Comparison of ENCODE assay signal across 1 cellular context in the genomic region with DNA sequence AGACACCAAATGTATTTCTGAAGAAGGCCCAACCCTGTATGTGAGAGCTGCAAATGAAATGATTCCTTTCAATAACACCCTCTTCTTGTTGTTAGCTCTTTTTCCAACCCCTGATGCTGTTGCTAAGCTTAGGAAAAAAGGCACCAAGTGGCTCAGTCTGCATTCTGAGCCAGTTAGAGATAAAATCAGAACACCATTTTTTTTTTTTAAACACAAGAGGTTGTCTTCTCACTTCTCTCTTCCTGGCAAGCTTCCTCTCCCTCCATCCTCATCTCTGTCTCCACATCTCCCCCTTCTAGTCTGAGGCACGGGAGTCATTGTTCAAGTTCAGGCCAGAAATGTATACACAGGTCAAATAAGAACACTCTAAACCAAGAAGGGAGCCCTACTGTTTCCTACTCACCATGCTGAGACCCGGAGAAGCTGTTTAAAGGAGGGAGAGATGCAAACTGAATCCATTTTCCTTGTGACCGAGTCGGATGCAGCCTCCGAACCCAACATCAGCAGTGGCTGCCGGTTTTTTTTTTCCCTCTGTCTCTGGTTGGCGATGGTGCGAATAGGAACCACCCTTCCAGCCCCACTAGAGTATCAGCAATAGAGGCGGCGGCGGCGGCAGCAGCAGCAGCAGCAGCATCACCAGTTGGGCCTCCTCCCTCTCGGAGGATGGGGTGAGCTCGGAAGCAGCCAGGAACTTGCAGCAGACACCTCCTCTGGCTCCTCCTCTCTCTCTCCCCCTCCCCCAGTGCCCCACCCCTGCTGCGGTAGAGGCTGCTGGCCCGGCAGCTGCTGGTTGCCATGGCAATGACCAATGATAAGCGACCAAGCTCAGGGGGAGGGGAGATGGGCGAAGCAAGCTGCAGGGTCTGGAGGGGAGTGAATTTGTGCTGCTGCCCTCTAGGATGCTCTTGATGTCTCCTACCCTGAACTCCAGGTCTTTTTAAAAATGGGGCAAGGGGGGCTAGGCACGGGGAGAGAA.
TF ChIP-seq lines count a peak whose summit lies in the region.

TSS of gene JAKMIP2 (minus strand) at position 676 of the 976 bp plus-strand sequence. CDS start 110,922 bp downstream, outside the sequence.

TF ChIP-seq in SK-N-SH, 30 proteins besides CTCF, POLR2A, EP300 and RAD21 (continued from another document):
- TF ChIP-seq IRF3 (IDR thresholded peaks at IDR 0.05; ENCODE audit: low read depth, low read length): no peak
- TF ChIP-seq GABPA (IDR thresholded peaks at IDR 0.05; ENCODE audit: low read depth): no peak
- TF ChIP-seq SIN3A (IDR thresholded peaks at IDR 0.05; ENCODE audit: borderline replicate concordance, low read depth, low read length): peak; percentile 19; the same call in 1 of the 2 replicates
- TF ChIP-seq GATA2 (CRISPR knock-in tag; IDR thresholded peaks at IDR 0.05): peak; percentile 47; the same call in 1 of the 2 replicates
- TF ChIP-seq YY1 (IDR thresholded peaks at IDR 0.05; ENCODE audit: low read depth): no peak
- no peak for TF ChIP-seq TEAD4 (IDR thresholded peaks at IDR 0.05; ENCODE audit: borderline replicate concordance, insufficient read depth)
- no peak for TF ChIP-seq MEF2A (IDR thresholded peaks at IDR 0.05; ENCODE audit: borderline replicate concordance, low read depth)
- no peak for TF ChIP-seq NFIC (IDR thresholded peaks at IDR 0.05; ENCODE audit: borderline replicate concordance)
- TF ChIP-seq EZH2phosphoT487 (IDR thresholded peaks at IDR 0.05; ENCODE audit: borderline replicate concordance, low read depth): no peak
- TF ChIP-seq RFX5 (IDR thresholded peaks at IDR 0.05; ENCODE audit: low read length): peak; percentile 61; the same call in 1 of the 2 replicates
- peak; percentile 25; the same call in 1 of the 2 replicates for TF ChIP-seq RCOR1 (IDR thresholded peaks at IDR 0.05; ENCODE audit: low read length)
- no peak for TF ChIP-seq NRF1 (IDR thresholded peaks at IDR 0.05; ENCODE audit: low read depth, low read length)
- no peak for TF ChIP-seq MAX (IDR thresholded peaks at IDR 0.05; ENCODE audit: low read depth)
- TF ChIP-seq, protein P1, sequence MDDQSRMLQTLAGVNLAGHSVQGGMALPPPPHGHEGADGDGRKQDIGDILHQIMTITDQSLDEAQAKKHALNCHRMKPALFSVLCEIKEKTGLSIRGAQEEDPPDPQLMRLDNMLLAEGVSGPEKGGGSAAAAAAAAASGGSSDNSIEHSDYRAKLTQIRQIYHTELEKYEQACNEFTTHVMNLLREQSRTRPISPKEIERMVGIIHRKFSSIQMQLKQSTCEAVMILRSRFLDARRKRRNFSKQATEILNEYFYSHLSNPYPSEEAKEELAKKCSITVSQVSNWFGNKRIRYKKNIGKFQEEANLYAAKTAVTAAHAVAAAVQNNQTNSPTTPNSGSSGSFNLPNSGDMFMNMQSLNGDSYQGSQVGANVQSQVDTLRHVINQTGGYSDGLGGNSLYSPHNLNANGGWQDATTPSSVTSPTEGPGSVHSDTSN (IDR thresholded peaks at IDR 0.05): no peak
- peak; percentile 84 for TF ChIP-seq CHD2 (IDR thresholded peaks at IDR 0.05; ENCODE audit: low read length, partially characterized antibody)
- TF ChIP-seq ZBTB33 (IDR thresholded peaks at IDR 0.05; ENCODE audit: borderline replicate concordance, low read depth): no peak
- no peak for TF ChIP-seq ELF1 (IDR thresholded peaks at IDR 0.05)
- peak; percentile 3; the same call in 1 of the 2 replicates for TF ChIP-seq FOXJ3 (CRISPR knock-in tag; IDR thresholded peaks at IDR 0.05)
- TF ChIP-seq TCF12 (IDR thresholded peaks at IDR 0.05): peak; percentile 19; the same call in 1 of the 2 replicates
- TF ChIP-seq USF2 (IDR thresholded peaks at IDR 0.05; ENCODE audit: borderline replicate concordance, low read depth, low read length): no peak
- TF ChIP-seq TAF1 (IDR thresholded peaks at IDR 0.05; ENCODE audit: borderline replicate concordance, low read depth, low read length): peak; percentile 49; the same call in 1 of the 2 replicates
- TF ChIP-seq MXI1 (IDR thresholded peaks at IDR 0.05; ENCODE audit: low read depth, low read length): no peak
- no peak for TF ChIP-seq SMC3 (IDR thresholded peaks at IDR 0.05; ENCODE audit: low read depth, low read length)
- no peak for TF ChIP-seq USF1 (IDR thresholded peaks at IDR 0.05; ENCODE audit: borderline replicate concordance, low read depth)
- TF ChIP-seq RXRA (IDR thresholded peaks at IDR 0.05; ENCODE audit: borderline replicate concordance, low read depth): no peak
- TF ChIP-seq FOXM1 (IDR thresholded peaks at IDR 0.05; ENCODE audit: low read depth): no peak
TF ChIP-seq in SK-N-SH: peak in this region for 9.
